9 cellular contexts compared by ENCODE assay signal in genomic region chr1:212949771-212950170, GRCh38. TPM values are rescaled to one million over a fixed set of nuclear protein-coding genes. Genes with fewer than 3 reads are reported as not detected.
DNase-seq lines count a peak whose midpoint lies in the region; ATAC-seq and TF ChIP-seq lines count a peak whose summit lies in the region.
"Had no signal": no experiment of that assay in that cellular context is flagged by ENCODE, and none has a peak within 500 bp of the region (broad histone marks: within the 10 kb centered on the region; RNA-seq: fewer than 3 reads in every experiment).

No MANE protein-coding gene starts in this region.

- no peaks in the 10 kb centered on the region for H3K9me3 Mint-ChIP-seq in activated naive CD4-positive, alpha-beta T cell treated with anti-CD3 and anti-CD28 coated beads for 36 hours
- no peaks in the 10 kb centered on the region for H3K9me3 Mint-ChIP-seq in activated T-helper 17 cell treated with anti-CD3 and anti-CD28 coated beads, Interleukin-2, amount 50 U/mL, for 72 hours

- no peak overlapping the region for H3K27ac ChIP-seq in thoracic aorta

- no peaks in the 10 kb centered on the region for H3K36me3 ChIP-seq in thoracic aorta

- CTCF ChIA-PET in activated naive CD4-positive, alpha-beta T cell treated with anti-CD3 and anti-CD28 coated beads for 36 hours (lab: Charles Lee): no interaction called here

- intact Hi-C loops in activated naive CD4-positive, alpha-beta T cell treated with anti-CD3 and anti-CD28 coated beads for 36 hours (cut with micrococcal nuclease): loop anchor here (1.0 to 5.0 kb wide), 2 partner anchors 38 to 91 kb away; partner anchors contain the start of gene FLVCR1

- H3K4me3 Mint-ChIP-seq in activated naive CD4-positive, alpha-beta T cell treated with anti-CD3 and anti-CD28 coated beads for 36 hours: peak overlapping the region; percentile 77
- peak overlapping the region; percentile 76 for H3K4me3 Mint-ChIP-seq in activated T-helper 17 cell treated with anti-CD3 and anti-CD28 coated beads, Interleukin-2, amount 50 U/mL, for 72 hours

- H3K4me3 ChIP-seq in thoracic aorta: peak overlapping the region; percentile 72

- TF ChIP-seq CTCF in thoracic aorta (IDR thresholded peaks at IDR 0.05): no peak

- DNase-seq in activated naive CD4-positive, alpha-beta T cell treated with anti-CD3 and anti-CD28 coated beads for 36 hours: no peak
- DNase-seq in activated naive CD4-positive, alpha-beta T cell treated with Interleukin-2 at 50 U/mL for 16 hours: no peak
- DNase-seq in left kidney (ENCODE audit: low read depth, low spot score): peak; percentile 44
- DNase-seq in thoracic aorta (ENCODE audit: low spot score): no peak
- no peak for DNase-seq in amniotic stem cell (lab: John Stamatoyannopoulos, UW)
- DNase-seq: NK-92 treated with Interleukin-12 subunit alpha and Interleukin-12 subunit beta, amount 100 ng/mL, for 24 hours had no signal

- H3K4me1 Mint-ChIP-seq in activated naive CD4-positive, alpha-beta T cell treated with anti-CD3 and anti-CD28 coated beads for 36 hours (ENCODE audit: low read depth): peaks cover 8% of the 10 kb centered on the region
- H3K4me1 Mint-ChIP-seq in activated T-helper 17 cell treated with anti-CD3 and anti-CD28 coated beads, Interleukin-2, amount 50 U/mL, for 72 hours: no peaks in the 10 kb centered on the region

- ATAC-seq in activated T-helper 17 cell treated with anti-CD3 and anti-CD28 coated beads, Interleukin-2, amount 50 U/mL, for 72 hours (replicated peaks): no peak
- ATAC-seq in thoracic aorta (ENCODE audit: insufficient number of reproducible peaks, low FRiP score, low read depth) (no peak), HG03439 (IDR thresholded peaks at IDR 0.05; ENCODE audit: unreplicated experiment) (no peak), GM18870 (IDR thresholded peaks at IDR 0.05; ENCODE audit: unreplicated experiment) (no peak)

- H3K9me3 ChIP-seq in thoracic aorta: no peaks in the 10 kb centered on the region

- peaks cover 5 to 17% of the 10 kb centered on the region in 2 donors for H3K4me1 ChIP-seq in thoracic aorta (ENCODE audit: control insufficient read depth in 1 of 2, low read depth in 2 of 2)

- H3K27ac Mint-ChIP-seq in activated naive CD4-positive, alpha-beta T cell treated with anti-CD3 and anti-CD28 coated beads for 36 hours: no peak overlapping the region
- H3K27ac Mint-ChIP-seq in activated T-helper 17 cell treated with anti-CD3 and anti-CD28 coated beads, Interleukin-2, amount 50 U/mL, for 72 hours: no peak overlapping the region

- no peaks in the 10 kb centered on the region for H3K36me3 Mint-ChIP-seq in activated naive CD4-positive, alpha-beta T cell treated with anti-CD3 and anti-CD28 coated beads for 36 hours (ENCODE audit: low read depth)
- no peaks in the 10 kb centered on the region for H3K36me3 Mint-ChIP-seq in activated T-helper 17 cell treated with anti-CD3 and anti-CD28 coated beads, Interleukin-2, amount 50 U/mL, for 72 hours (ENCODE audit: low read depth)

- peaks cover 39% of the 10 kb centered on the region for H3K27me3 Mint-ChIP-seq in activated naive CD4-positive, alpha-beta T cell treated with anti-CD3 and anti-CD28 coated beads for 36 hours (ENCODE audit: low read depth)
- peaks cover 27% of the 10 kb centered on the region for H3K27me3 Mint-ChIP-seq in activated T-helper 17 cell treated with anti-CD3 and anti-CD28 coated beads, Interleukin-2, amount 50 U/mL, for 72 hours

- H3K27me3 ChIP-seq in thoracic aorta (replicated peaks; ENCODE audit: insufficient read depth): no peaks in the 10 kb centered on the region

RNA-seq across cellular contexts. Expression of gene VASH2, which starts 0.6 kb away (rescaled TPM):
- 1 to 10 TPM in 1 of 2 experiments, under 1 TPM in 1; 0.38 to 1.2 TPM for total RNA-seq in activated naive CD4-positive, alpha-beta T cell treated with anti-CD3 and anti-CD28 coated beads for 36 hours
- total RNA-seq in activated T-helper 17 cell treated with anti-CD3 and anti-CD28 coated beads, Interleukin-2, amount 50 U/mL, for 72 hours: under 1 TPM in 1 of 2 donors, not detected in 1; 0.52 TPM
- total RNA-seq in thoracic aorta: under 1 TPM; 0.14 to 0.42 TPM
